Comparison of ENCODE assay signal across 1 cellular context in the genomic region with DNA sequence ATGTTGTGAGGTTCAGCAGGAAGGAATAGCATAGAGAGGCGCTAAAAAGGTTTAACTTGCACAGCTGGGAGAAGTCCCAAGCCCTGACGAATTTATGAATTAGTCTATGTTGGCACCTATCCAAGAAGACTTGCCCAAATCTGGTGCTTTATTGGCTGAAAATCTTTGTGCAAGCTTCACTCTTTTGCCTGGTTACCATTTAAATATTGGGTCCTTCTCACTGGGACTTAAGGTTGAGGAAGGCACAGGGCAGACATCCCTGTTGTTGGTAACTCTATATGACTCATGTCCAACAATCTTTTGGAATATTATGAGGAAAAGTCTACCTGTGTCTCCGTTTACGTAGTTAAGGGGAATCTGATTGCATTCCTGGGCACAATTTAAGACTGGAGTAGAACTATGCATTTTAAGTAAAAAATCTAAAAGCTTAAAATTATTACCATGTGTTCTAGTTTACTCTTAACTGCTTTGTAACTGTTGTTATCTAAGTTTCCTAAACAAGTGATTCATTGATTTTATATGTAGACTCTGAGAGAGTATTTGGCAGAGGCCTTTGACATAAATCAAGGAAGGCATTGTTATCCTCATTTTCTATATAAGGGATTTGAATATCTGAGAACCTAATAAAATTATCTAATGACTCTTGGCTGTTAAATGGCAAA.
TF ChIP-seq lines count a peak whose summit lies in the region.

No MANE protein-coding gene starts in this region.

TF ChIP-seq in IMR-90, 13 proteins besides CTCF, POLR2A, EP300 and RAD21:
- no peak for TF ChIP-seq RFX5 (IDR thresholded peaks at IDR 0.05; ENCODE audit: low read depth, low read length)
- TF ChIP-seq CHD1 (IDR thresholded peaks at IDR 0.05; ENCODE audit: low read depth, low read length) = no peak
- no peak for TF ChIP-seq MXI1 (IDR thresholded peaks at IDR 0.05; ENCODE audit: borderline replicate concordance, low read depth, low read length)
- no peak for TF ChIP-seq CEBPB (IDR thresholded peaks at IDR 0.05; ENCODE audit: low read depth, low read length)
- TF ChIP-seq, protein P1, sequence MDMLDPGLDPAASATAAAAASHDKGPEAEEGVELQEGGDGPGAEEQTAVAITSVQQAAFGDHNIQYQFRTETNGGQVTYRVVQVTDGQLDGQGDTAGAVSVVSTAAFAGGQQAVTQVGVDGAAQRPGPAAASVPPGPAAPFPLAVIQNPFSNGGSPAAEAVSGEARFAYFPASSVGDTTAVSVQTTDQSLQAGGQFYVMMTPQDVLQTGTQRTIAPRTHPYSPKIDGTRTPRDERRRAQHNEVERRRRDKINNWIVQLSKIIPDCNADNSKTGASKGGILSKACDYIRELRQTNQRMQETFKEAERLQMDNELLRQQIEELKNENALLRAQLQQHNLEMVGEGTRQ (IDR thresholded peaks at IDR 0.05; ENCODE audit: low read depth, low read length) = no peak
- TF ChIP-seq SMC3 (IDR thresholded peaks at IDR 0.05; ENCODE audit: low read depth, low read length) = no peak
